Comparison of ENCODE assay signal across 8 cellular contexts in genomic region chr16:68645494-68646388, GRCh38. TPM values are rescaled to one million over a fixed set of nuclear protein-coding genes. Genes with fewer than 3 reads are reported as not detected.
A peak's percentile ranks its signal among the peaks of the same experiment; 100 is the strongest.
DNase-seq lines count a peak whose midpoint lies in the region; TF ChIP-seq lines count a peak whose summit lies in the region.

No MANE protein-coding gene starts in this region.

- WGBS in ectodermal cell, 2 experiments = 0 to 1% methylated on average over 66 of the region's 66 CpGs

- DNase-seq in nephron progenitor cell (peak; percentile 60), cerebellar nuclear complex (lab: John Stamatoyannopoulos, UW) (no peak), NCI-H82 treated with DMSO at 0.1 percent for 48 hours (lab: John Stamatoyannopoulos, UW; ENCODE audit: unreplicated experiment) (no peak), H4 (ENCODE audit: low spot score) (no peak), GDM1 (lab: John Stamatoyannopoulos, UW) (no peak)

- TF ChIP-seq CTCF in C4-2B (conservative IDR thresholded peaks at IDR 0.05) = no peak
- TF ChIP-seq CTCF in nephron progenitor cell (IDR thresholded peaks at IDR 0.05) = no peak

- H3K27ac ChIP-seq in C4-2B (peak overlapping the region; percentile 60), ectodermal cell (ENCODE audit: insufficient read depth, low read depth, low read length, poor library complexity, severe bottlenecking) (no peak overlapping the region)

- H3K9me3 ChIP-seq in ectodermal cell (ENCODE audit: control insufficient read depth, low read length) = no peaks in the 10 kb centered on the region

- H3K36me3 Mint-ChIP-seq in IgD-negative memory B cell = peaks cover 5% of the 10 kb centered on the region
- H3K36me3 Mint-ChIP-seq in nephron progenitor cell (ENCODE audit: low read depth) = no peaks in the 10 kb centered on the region

- peaks cover 20% of the 10 kb centered on the region for H3K4me1 ChIP-seq in ectodermal cell (ENCODE audit: control insufficient read depth, insufficient read depth, low read length)

- H3K27me3 Mint-ChIP-seq in IgD-negative memory B cell = peaks cover 55% of the 10 kb centered on the region
- H3K27me3 Mint-ChIP-seq in nephron progenitor cell (ENCODE audit: low read depth, poor library complexity) = peaks cover 37% of the 10 kb centered on the region

- H3K4me3 Mint-ChIP-seq in IgD-negative memory B cell (peak overlapping the region in 3 of 4 donors; percentile 12 to 76 (median 70)), nephron progenitor cell (peak overlapping the region; percentile 86)

- H3K27ac Mint-ChIP-seq in IgD-negative memory B cell = peak overlapping the region in 1 of 3 donors; percentile 31
- no peak overlapping the region for H3K27ac Mint-ChIP-seq in nephron progenitor cell

- H3K4me3 ChIP-seq in ectodermal cell (ENCODE audit: insufficient read depth, low read depth, low read length) = peak overlapping the region; percentile 53

- peaks cover 0 to 2% (median 0%) of the 10 kb centered on the region in 3 donors for H3K4me1 Mint-ChIP-seq in IgD-negative memory B cell
- peaks cover 45% of the 10 kb centered on the region for H3K4me1 Mint-ChIP-seq in nephron progenitor cell

- H3K36me3 ChIP-seq in ectodermal cell (ENCODE audit: control insufficient read depth, insufficient read depth, low read length) = no peaks in the 10 kb centered on the region

- H3K27me3 ChIP-seq in ectodermal cell (ENCODE audit: control insufficient read depth, insufficient read depth, low read length, poor library complexity, severe bottlenecking) = peaks cover 59% of the 10 kb centered on the region

- H3K9me3 Mint-ChIP-seq in IgD-negative memory B cell (no peaks in the 10 kb centered on the region), nephron progenitor cell (no peaks in the 10 kb centered on the region)

RNA-seq across cellular contexts. Expression of gene CDH3, which starts 0.6 kb away (rescaled TPM):
- polyA plus RNA-seq in IgD-negative memory B cell = not detected
- 4.4 TPM for polyA plus RNA-seq in ectodermal cell (2013, experiment 1 of 4)
- polyA plus RNA-seq in ectodermal cell (2013, experiment 2 of 4) = 4.5 TPM
- 5.9 TPM for polyA plus RNA-seq in ectodermal cell (2013, experiment 3 of 4)
- polyA plus RNA-seq in ectodermal cell (2013, experiment 4 of 4) = 5.0 TPM
- total RNA-seq in H4 (2014; rRNA removed; shearing (Covaris generic)) = not detected in 2 replicates
